ENCODE assay signal across 28 cellular contexts in genomic region chr6:87070750-87071149, GRCh38. TPM values are rescaled to one million over a fixed set of nuclear protein-coding genes. Genes with fewer than 3 reads are reported as not detected.
"Had no signal": no experiment of that assay in that cellular context is flagged by ENCODE, and none has a peak within 500 bp of the region (broad histone marks: within the 10 kb centered on the region; RNA-seq: fewer than 3 reads in every experiment).

No MANE protein-coding gene starts in this region.

- DNase-seq: cortex of kidney; dorsolateral prefrontal cortex; effector CD8-positive, alpha-beta T cell; foreskin fibroblast; hippocampal formation; mammary epithelial cell; occipital lobe; pancreas; right lobe of liver; spleen; stimulated activated CD4-positive, alpha-beta T cell treated with anti-CD3 and anti-CD28 coated beads, Interleukin-15, amount 100 ng/mL, for 24 hours; stimulated activated CD4-positive, alpha-beta T cell treated with anti-CD3 and anti-CD28 coated beads, Interleukin-1b, Interleukin-23, amount 100 ng/mL, for 48 hours; stimulated activated CD4-positive, alpha-beta T cell treated with anti-CD3 and anti-CD28 coated beads, Interleukin-4, amount 100 ng/mL, for 4 hours; stimulated activated naive B cell treated with anti-CD40 and anti-IgM and Interleukin-4, amounts not matched to agents 10 μg/mL and 1 μg/mL and 100 μg/mL, for 72 hours; stimulated activated naive CD8-positive, alpha-beta T cell treated with anti-CD3 and anti-CD28 coated beads, Interleukin-15, amount 100 ng/mL, for 72 hours; testis; upper lobe of right lung had no signal

- ATAC-seq: esophagus mucosa; gastroesophageal sphincter; natural killer cell treated with Interleukin-12 subunit alpha and Interleukin-12 subunit beta and Interleukin-15 and Interleukin-18, amount 100 ng/mL, for 72 hours; pancreas; right lobe of liver; stimulated activated naive B cell treated with anti-CD40 and anti-IgM and Interleukin-4, amounts not matched to agents 10 μg/mL and 1 μg/mL and 100 μg/mL, for 72 hours; stimulated activated naive CD8-positive, alpha-beta T cell treated with anti-CD3 and anti-CD28 coated beads, Interleukin-15, amount 100 ng/mL, for 72 hours; upper lobe of right lung had no signal

- H2AFZ ChIP-seq: neural progenitor cell had no signal

- H3K9me3 ChIP-seq: gastroesophageal sphincter, pancreas, prostate gland, right lobe of liver, spleen, testis, tibial nerve, upper lobe of right lung, vagina had no signal

- H3K27ac ChIP-seq: dorsolateral prefrontal cortex, gastroesophageal sphincter, neural progenitor cell, pancreas, prostate gland, right lobe of liver, spleen, testis, tibial nerve, upper lobe of right lung, vagina had no signal

- H3K4me1 ChIP-seq: prostate gland, testis, tibial nerve, upper lobe of right lung, vagina had no signal

- H3K4me2 ChIP-seq: neural progenitor cell had no signal

- H3K27me3 ChIP-seq: neural progenitor cell, pancreas, right lobe of liver, testis, tibial nerve, vagina had no signal

- H3K36me3 ChIP-seq: gastroesophageal sphincter, neural progenitor cell, pancreas, prostate gland, right lobe of liver, spleen, tibial nerve, upper lobe of right lung, vagina had no signal

- H3K4me3 ChIP-seq: dorsolateral prefrontal cortex, gastroesophageal sphincter, neural progenitor cell, pancreas, prostate gland, right lobe of liver, spleen, testis, tibial nerve, upper lobe of right lung, vagina had no signal

- FAIRE-seq: pancreas had no signal

RNA-seq across cellular contexts. Expression of gene CGA, which starts 24.2 kb away (rescaled TPM):
- total RNA-seq: esophagus mucosa; gastroesophageal sphincter; kidney epithelial cell; mammary epithelial cell; mesothelial cell of epicardium; natural killer cell treated with Interleukin-12 subunit alpha and Interleukin-12 subunit beta and Interleukin-15 and Interleukin-18, amount 100 ng/mL, for 72 hours; occipital lobe; renal cortical epithelial cell; right lobe of liver; spleen; subcutaneous adipose tissue; testis; tibial nerve; upper lobe of right lung; vagina had no signal
- polyA plus RNA-seq: mammary epithelial cell, pancreas, spleen had no signal
